In genomic region chr1:24970399-24970753, GRCh38 we compare ENCODE assay signal across 11 cellular contexts. TPM values are rescaled to one million over a fixed set of nuclear protein-coding genes. Genes with fewer than 3 reads are reported as not detected.
DNase-seq lines count a peak whose midpoint lies in the region; ATAC-seq and TF ChIP-seq lines count a peak whose summit lies in the region.
"Had no signal": no experiment of that assay in that cellular context is flagged by ENCODE, and none has a peak within 500 bp of the region (broad histone marks: within the 10 kb centered on the region; RNA-seq: fewer than 3 reads in every experiment).

No MANE protein-coding gene starts in this region.

- peaks cover 15% of the 10 kb centered on the region for H3K9me3 Mint-ChIP-seq in activated CD8-positive, alpha-beta T cell treated with anti-CD3 and anti-CD28 coated beads, Interleukin-2, amount 10 ng/mL, durations not matched to agents 7 days and 5 days (ENCODE audit: insufficient read depth)

- H3K36me3 ChIP-seq in upper lobe of left lung (no peaks in the 10 kb centered on the region), SJCRH30 (no peaks in the 10 kb centered on the region)
- H3K36me3 ChIP-seq: MG63 had no signal

- no peak for ATAC-seq in activated CD8-positive, alpha-beta T cell treated with anti-CD3 and anti-CD28 coated beads, Interleukin-2, amount 10 ng/mL, durations not matched to agents 7 days and 5 days
- ATAC-seq in HG03354 (IDR thresholded peaks at IDR 0.05; ENCODE audit: poor library complexity, severe bottlenecking, unreplicated experiment): no peak
- no peak for ATAC-seq in GM19463 (IDR thresholded peaks at IDR 0.05; ENCODE audit: unreplicated experiment)
- ATAC-seq in upper lobe of left lung (ENCODE audit: low FRiP score in 2 of 2): no peak

- TF ChIP-seq EP300 in upper lobe of left lung (IDR thresholded peaks at IDR 0.05): no peak

- no peaks in the 10 kb centered on the region for H3K27me3 Mint-ChIP-seq in activated CD8-positive, alpha-beta T cell treated with anti-CD3 and anti-CD28 coated beads, Interleukin-2, amount 10 ng/mL, durations not matched to agents 7 days and 5 days (ENCODE audit: low read depth)

- TF ChIP-seq CTCF in AG04450 (IDR thresholded peaks at IDR 0.05; ENCODE audit: low read depth, low read length): 0 out of 2 replicates have a peak, but pooled peaks have one; percentile 24
- TF ChIP-seq CTCF in upper lobe of left lung (IDR thresholded peaks at IDR 0.05): no peak

- H3K27ac Mint-ChIP-seq in activated CD8-positive, alpha-beta T cell treated with anti-CD3 and anti-CD28 coated beads, Interleukin-2, amount 10 ng/mL, durations not matched to agents 7 days and 5 days: peak overlapping the region; percentile 90

- H3K36me3 Mint-ChIP-seq in activated CD8-positive, alpha-beta T cell treated with anti-CD3 and anti-CD28 coated beads, Interleukin-2, amount 10 ng/mL, durations not matched to agents 7 days and 5 days (ENCODE audit: low read depth): peaks cover 21% of the 10 kb centered on the region

- CTCF ChIA-PET in AG04450 (lab: Charles Lee): interaction anchor here (1.0 kb wide), 1 partner anchor 235 kb away, joined by 3 read pairs; no protein-coding TSS in a partner anchor
- CTCF ChIA-PET in activated CD8-positive, alpha-beta T cell treated with anti-CD3 and anti-CD28 coated beads, Interleukin-2, amount 10 ng/mL, durations not matched to agents 7 days and 5 days (lab: Charles Lee): interaction anchor here (0.6 to 7.0 kb wide), 20 partner anchors 8 to 556 kb away, joined by 3 to 59 read pairs (median 6); partner anchors contain the start of gene STPG1

- POLR2A ChIA-PET in AG04450 (lab: Yijun Ruan, JAX): interaction anchor here (0.5 to 0.6 kb wide), 2 partner anchors 30 to 271 kb away, joined by 4 to 12 read pairs; no protein-coding TSS in a partner anchor
- POLR2A ChIA-PET in activated CD8-positive, alpha-beta T cell treated with anti-CD3 and anti-CD28 coated beads, Interleukin-2, amount 10 ng/mL, durations not matched to agents 7 days and 5 days (lab: Charles Lee): interaction anchor here (1.4 to 4.7 kb wide), 8 partner anchors 9 to 129 kb away, joined by 4 to 29 read pairs (median 8); no protein-coding TSS in a partner anchor

- H3K4me3 ChIP-seq in AG04450 (ENCODE audit: low read depth, low read length) (no peak overlapping the region), upper lobe of left lung (no peak overlapping the region), SJCRH30 (no peak overlapping the region)
- H3K4me3 ChIP-seq: MG63, SK-N-MC had no signal

- H3K4me1 ChIP-seq in upper lobe of left lung (peaks cover 0 to 3% (median 0%) of the 10 kb centered on the region in 4 donors), SJCRH30 (no peaks in the 10 kb centered on the region)

- H3K4me1 Mint-ChIP-seq in activated CD8-positive, alpha-beta T cell treated with anti-CD3 and anti-CD28 coated beads, Interleukin-2, amount 10 ng/mL, durations not matched to agents 7 days and 5 days (ENCODE audit: low read depth): peaks cover 87% of the 10 kb centered on the region

- H3K4me3 Mint-ChIP-seq in activated CD8-positive, alpha-beta T cell treated with anti-CD3 and anti-CD28 coated beads, Interleukin-2, amount 10 ng/mL, durations not matched to agents 7 days and 5 days: peak overlapping the region; percentile 66

- DNase-seq in AG04450 (ENCODE audit: low read depth, low spot score) (no peak), H4 (ENCODE audit: low spot score) (peak; percentile 51), islet precursor cell (peak; percentile 89), upper lobe of left lung (no peak), SJCRH30 (no peak)
- DNase-seq in activated CD8-positive, alpha-beta T cell treated with anti-CD3 and anti-CD28 coated beads, Interleukin-2, amount 10 ng/mL, durations not matched to agents 7 days and 5 days: no peak
- DNase-seq: DMS79, MG63 had no signal

- peaks cover 5% of the 10 kb centered on the region for H3K9me3 ChIP-seq in AG04450 (ENCODE audit: control insufficient read depth, insufficient read depth, low read length)
- H3K9me3 ChIP-seq in upper lobe of left lung: peaks cover 5 to 10% (median 7%) of the 10 kb centered on the region in 4 donors
- H3K9me3 ChIP-seq in SJCRH30 (replicated peaks): no peaks in the 10 kb centered on the region

- WGBS in upper lobe of left lung, 2 donors: 56 to 59% methylated on average over 7 to 13 of the region's 13 CpGs

- H3K27ac ChIP-seq in AG04450 (ENCODE audit: low read depth, low read length) (no peak overlapping the region), upper lobe of left lung (no peak overlapping the region), SJCRH30 (no peak overlapping the region)
- H3K27ac ChIP-seq: SK-N-MC had no signal

- no peaks in the 10 kb centered on the region for H3K27me3 ChIP-seq in AG04450 (ENCODE audit: control insufficient read depth, insufficient read depth, low read length)
- no peaks in the 10 kb centered on the region for H3K27me3 ChIP-seq in upper lobe of left lung
- H3K27me3 ChIP-seq in SJCRH30: peaks cover 16% of the 10 kb centered on the region; the same call in 1 of the 2 replicates
- H3K27me3 ChIP-seq: MG63 had no signal

- TF ChIP-seq POLR2A in upper lobe of left lung (IDR thresholded peaks at IDR 0.05): no peak

RNA-seq across cellular contexts. Expression of gene RUNX3, which starts 40.3 kb away (rescaled TPM):
- polyA plus RNA-seq in AG04450 (2011; rRNA removed): not detected in 2 replicates
- not detected in 2 replicates for polyA minus RNA-seq in AG04450 (2011; rRNA and poly(A)+ RNA removed)
- 2.9 and 4.7 TPM in 2 replicates for total RNA-seq in H4 (2014; rRNA removed; shearing (Covaris generic))
- 100 to 1,000 TPM; 144 to 147 TPM for total RNA-seq in activated CD8-positive, alpha-beta T cell treated with anti-CD3 and anti-CD28 coated beads, Interleukin-2, amount 10 ng/mL, durations not matched to agents 7 days and 5 days
- 10 to 100 TPM in 4 of 6 donors, 1 to 10 TPM in 2; 4.2 to 15.6 (median 10.1) TPM for total RNA-seq in upper lobe of left lung
- total RNA-seq in SJCRH30 (2014; rRNA removed; shearing (Covaris generic)): 0.02 TPM in 1 of 2 replicates, not detected in the other

Comparison
In these comparisons a context has a peak if more than half of its experiments do, and no peak if none do; other contexts are left out.
1. DNase-seq: peak in H4 (single experiment) and islet precursor cell (single experiment); none in AG04450 (single experiment), activated CD8-positive, alpha-beta T cell treated with anti-CD3 and anti-CD28 coated beads, Interleukin-2, amount 10 ng/mL, durations not matched to agents 7 days and 5 days (single experiment), upper lobe of left lung (0 of 2) and SJCRH30 (0 of 2).
2. RNA of gene RUNX3, which starts 40.3 kb away (total RNA-seq): 144 to 147 TPM in activated CD8-positive, alpha-beta T cell treated with anti-CD3 and anti-CD28 coated beads, Interleukin-2, amount 10 ng/mL, durations not matched to agents 7 days and 5 days; 4.2 to 15.6 TPM in upper lobe of left lung, 2.9 to 4.7 TPM in H4 and 0.02 TPM in SJCRH30; every median in the first group is over 4 times any median in the second.